ENCODE assay signal across 9 cellular contexts in the genomic region with DNA sequence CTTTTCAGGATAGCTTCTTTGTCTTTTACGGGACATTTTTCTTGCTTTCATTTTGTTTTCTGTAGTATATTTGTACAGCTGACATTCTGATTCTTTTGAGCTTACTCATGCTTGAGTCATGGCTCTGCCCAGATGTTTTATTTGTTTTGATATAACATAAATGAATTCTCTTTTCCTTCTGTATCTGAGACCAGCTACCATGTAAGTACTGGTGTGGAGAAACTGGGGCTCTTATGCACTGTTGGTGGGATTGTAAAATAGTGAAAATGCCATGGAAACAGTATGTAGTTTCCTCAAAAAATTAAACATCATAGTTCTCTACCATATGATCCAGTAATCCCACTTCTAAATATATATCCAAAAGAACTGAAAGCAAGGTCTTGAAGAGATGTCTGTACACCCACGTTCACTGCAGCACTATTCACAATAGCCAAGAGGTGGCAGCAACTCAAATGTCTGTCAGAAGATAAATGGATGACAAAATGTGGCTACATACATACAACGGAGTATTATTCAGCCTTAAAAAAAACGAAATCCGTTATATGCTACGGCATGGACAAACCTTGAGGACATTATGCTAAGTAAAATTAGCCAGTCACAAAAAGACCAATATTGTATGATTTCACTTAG.
A peak's percentile ranks its signal among the peaks of the same experiment; 100 is the strongest.
DNase-seq lines count a peak whose midpoint lies in the region; ATAC-seq and TF ChIP-seq lines count a peak whose summit lies in the region.
"Had no signal": no experiment of that assay in that cellular context is flagged by ENCODE, and none has a peak within 500 bp of the region (broad histone marks: within the 10 kb centered on the region; RNA-seq: fewer than 3 reads in every experiment).

No MANE protein-coding gene starts in this region.

- WGBS in stomach, 5 donors, result 66 to 80% (median 67%) methylated on average over 6 of the region's 6 CpGs

- H3K27ac Mint-ChIP-seq in activated naive CD8-positive, alpha-beta T cell treated with anti-CD3 and anti-CD28 coated beads, Interleukin-2, amount 50 U/mL, for 24 hours, result no peak overlapping the region

- H3K9me3 ChIP-seq in left ventricle myocardium inferior (replicated peaks) (no peaks in the 10 kb centered on the region), RWPE2 (ENCODE audit: severe bottlenecking) (no peaks in the 10 kb centered on the region), vagina (no peaks in the 10 kb centered on the region), stomach (no peaks in the 10 kb centered on the region)

- no peak for ATAC-seq in left ventricle myocardium superior
- peak; percentile 87 for ATAC-seq in RWPE2 (ENCODE audit: low read depth)
- no peak for ATAC-seq in activated naive CD8-positive, alpha-beta T cell treated with anti-CD3 and anti-CD28 coated beads, Interleukin-2, amount 50 U/mL, for 24 hours
- ATAC-seq in HG02623 (IDR thresholded peaks at IDR 0.05; ENCODE audit: unreplicated experiment), result no peak

- H3K27ac ChIP-seq in left ventricle myocardium inferior (replicated peaks) (no peak overlapping the region), RWPE2 (ENCODE audit: poor library complexity, severe bottlenecking) (peak overlapping the region; percentile 53), vagina (peak overlapping the region; percentile 62), stomach (no peak overlapping the region)

- H3K9me3 Mint-ChIP-seq in activated naive CD8-positive, alpha-beta T cell treated with anti-CD3 and anti-CD28 coated beads, Interleukin-2, amount 50 U/mL, for 24 hours, result no peaks in the 10 kb centered on the region

- H3K36me3 Mint-ChIP-seq in activated naive CD8-positive, alpha-beta T cell treated with anti-CD3 and anti-CD28 coated beads, Interleukin-2, amount 50 U/mL, for 24 hours (ENCODE audit: low read depth), result peaks cover 22% of the 10 kb centered on the region

- TF ChIP-seq CTCF in left ventricle myocardium inferior (IDR thresholded peaks at IDR 0.05; ENCODE audit: borderline replicate concordance), result peak; percentile 48
- TF ChIP-seq CTCF in RWPE2 (IDR thresholded peaks at IDR 0.05; ENCODE audit: poor library complexity, severe bottlenecking), result peak; percentile 53
- TF ChIP-seq CTCF in fibroblast of pulmonary artery (IDR thresholded peaks at IDR 0.05; ENCODE audit: low read length, missing control alignments), result peak; percentile 66
- no peak for TF ChIP-seq CTCF in vagina (IDR thresholded peaks at IDR 0.05)
- peak in 2 of 7 experiments; percentile 17 to 29 for TF ChIP-seq CTCF in stomach (IDR thresholded peaks at IDR 0.05)

- DNase-seq in left ventricle myocardium inferior (no peak), left ventricle myocardium superior (no peak), RWPE2 (ENCODE audit: low spot score) (no peak), fibroblast of pulmonary artery (ENCODE audit: low read depth) (peak; percentile 84), vagina (ENCODE audit: extremely low spot score in 2 of 2) (no peak), stomach (no peak)
- DNase-seq in activated naive CD8-positive, alpha-beta T cell treated with anti-CD3 and anti-CD28 coated beads, Interleukin-2, amount 50 U/mL, for 24 hours, result no peak

- TF ChIP-seq EP300 in stomach (IDR thresholded peaks at IDR 0.05), result no peak

- TF ChIP-seq POLR2A in vagina (IDR thresholded peaks at IDR 0.05), result no peak
- no peak for TF ChIP-seq POLR2A in stomach (IDR thresholded peaks at IDR 0.05)

- no peak overlapping the region for H3K4me3 ChIP-seq in left ventricle myocardium inferior
- H3K4me3 ChIP-seq in RWPE2 (ENCODE audit: severe bottlenecking), result no peak overlapping the region
- peak overlapping the region; percentile 54 for H3K4me3 ChIP-seq in fibroblast of pulmonary artery (replicated peaks; ENCODE audit: low read depth, low read length)
- no peak overlapping the region for H3K4me3 ChIP-seq in vagina
- H3K4me3 ChIP-seq in stomach, result no peak overlapping the region
- H3K4me3 ChIP-seq: lung had no signal

- peaks cover 5% of the 10 kb centered on the region for H3K36me3 ChIP-seq in left ventricle myocardium inferior
- H3K36me3 ChIP-seq in RWPE2 (ENCODE audit: low read depth), result peaks cover 2% of the 10 kb centered on the region; the same call in 1 of the 2 replicates
- no peaks in the 10 kb centered on the region for H3K36me3 ChIP-seq in vagina
- peaks cover 0 to 21% (median 0%) of the 10 kb centered on the region in 4 donors for H3K36me3 ChIP-seq in stomach

- H3K27me3 ChIP-seq in left ventricle myocardium inferior (ENCODE audit: low read depth) (no peaks in the 10 kb centered on the region), RWPE2 (ENCODE audit: insufficient read depth, poor library complexity, severe bottlenecking) (no peaks in the 10 kb centered on the region), vagina (no peaks in the 10 kb centered on the region), stomach (no peaks in the 10 kb centered on the region)

- no peak overlapping the region for H3K4me3 Mint-ChIP-seq in activated naive CD8-positive, alpha-beta T cell treated with anti-CD3 and anti-CD28 coated beads, Interleukin-2, amount 50 U/mL, for 24 hours

- peaks cover 5% of the 10 kb centered on the region for H3K4me1 Mint-ChIP-seq in activated naive CD8-positive, alpha-beta T cell treated with anti-CD3 and anti-CD28 coated beads, Interleukin-2, amount 50 U/mL, for 24 hours

- intact Hi-C loops in left ventricle myocardium inferior (cut with micrococcal nuclease), result no loop called here
- intact Hi-C loops in left ventricle myocardium superior (cut with micrococcal nuclease), result no loop called here
- intact Hi-C loops in vagina (cut with DNase I), result no loop called here
- intact Hi-C loops in stomach (cut with DNase I; ENCODE audit: low total_unique reads), result no loop called here

- H3K27me3 Mint-ChIP-seq in activated naive CD8-positive, alpha-beta T cell treated with anti-CD3 and anti-CD28 coated beads, Interleukin-2, amount 50 U/mL, for 24 hours, result no peaks in the 10 kb centered on the region

- peaks cover 4% of the 10 kb centered on the region for H3K4me1 ChIP-seq in left ventricle myocardium inferior
- peaks cover 14% of the 10 kb centered on the region for H3K4me1 ChIP-seq in RWPE2 (ENCODE audit: insufficient read depth, poor library complexity, severe bottlenecking)
- peaks cover 23% of the 10 kb centered on the region for H3K4me1 ChIP-seq in vagina
- no peaks in the 10 kb centered on the region for H3K4me1 ChIP-seq in stomach

Comparison
In these comparisons a context has a peak if more than half of its experiments do, and no peak if none do; other contexts are left out.
1. H3K27ac ChIP-seq: peak in RWPE2 (single experiment) and vagina (single experiment); none in left ventricle myocardium inferior (single experiment) and stomach (0 of 5).
2. CTCF ChIP-seq: peak in left ventricle myocardium inferior (single experiment), RWPE2 (single experiment) and fibroblast of pulmonary artery (single experiment); none in vagina (0 of 3).